In the genomic region with DNA sequence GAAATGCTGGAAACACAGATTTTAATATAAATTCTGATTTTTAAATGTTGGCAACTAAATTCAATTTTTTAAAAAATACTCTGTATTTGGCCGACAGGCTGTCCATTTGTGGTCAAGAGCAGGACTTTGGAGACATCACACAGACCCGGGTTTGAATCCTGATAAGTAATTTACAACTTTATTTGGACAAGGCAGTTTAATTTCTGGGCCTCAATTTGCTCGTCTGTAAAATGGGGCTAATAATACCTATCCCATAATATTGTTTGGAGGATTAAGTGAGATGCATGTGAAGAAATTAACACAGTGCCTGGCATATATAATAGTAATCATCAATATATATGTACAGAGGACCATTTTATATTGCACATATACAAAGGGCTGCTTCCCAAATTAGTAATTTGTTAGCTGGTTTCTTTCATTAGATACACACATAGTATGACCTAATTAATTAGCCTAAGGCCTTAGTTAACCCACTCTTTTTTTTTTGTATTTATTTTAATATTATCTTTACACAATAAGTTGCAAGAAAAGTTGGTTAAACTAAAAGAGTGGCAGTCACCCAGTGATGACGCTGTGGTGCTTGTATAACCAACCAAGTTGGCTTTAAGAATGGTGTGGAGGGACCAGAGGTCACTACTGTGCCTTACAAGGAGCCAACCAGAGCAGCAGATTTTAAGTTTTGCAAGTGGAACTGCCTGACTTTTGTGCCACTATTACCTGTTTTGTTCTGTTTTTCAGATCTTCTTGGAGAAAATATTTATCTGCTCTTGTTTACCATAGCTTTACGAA, we compare ENCODE assay signal across 8 cellular contexts. TPM values are rescaled to one million over a fixed set of nuclear protein-coding genes. Genes with fewer than 3 reads are reported as not detected.
A peak's percentile ranks its signal among the peaks of the same experiment; 100 is the strongest.
DNase-seq lines count a peak whose midpoint lies in the region; ATAC-seq and TF ChIP-seq lines count a peak whose summit lies in the region.

No MANE protein-coding gene starts in this region.

- CTCF ChIA-PET in SK-N-SH (lab: Yijun Ruan, JAX), result interaction anchor here (0.7 to 1.8 kb wide), 4 partner anchors 15 to 116 kb away, joined by 3 to 7 read pairs (median 4); partner anchors contain the start of genes CCPG1 and PIERCE2

- no peak overlapping the region for H3K14ac ChIP-seq in trophoblast cell (ENCODE audit: low read length)

- peaks cover 24% of the 10 kb centered on the region for H3K36me3 Mint-ChIP-seq in T-helper 1 cell treated with Interleukin-12 subunit alpha and Interleukin-12 subunit beta and Interleukin-4 antibody, amounts not matched to agents 30 μg/mL and 1 μg/mL, for 36 hours (ENCODE audit: low read depth)

- no peaks in the 10 kb centered on the region for H4K20me1 ChIP-seq in SK-N-SH (ENCODE audit: insufficient read depth)

- H2AFZ ChIP-seq in SK-N-SH (ENCODE audit: low read depth), result peak overlapping the region; percentile 93
- no peak overlapping the region for H2AFZ ChIP-seq in trophoblast cell (ENCODE audit: insufficient read depth, low read length, poor library complexity)

- DNase-seq in SK-N-SH, result no peak
- DNase-seq in fibroblast of mammary gland (ENCODE audit: low read depth), result peak; percentile 72
- no peak for DNase-seq in trophoblast cell
- no peak for DNase-seq in GOT3 (lab: John Stamatoyannopoulos, UW)
- no peak for DNase-seq in COLO668 (lab: John Stamatoyannopoulos, UW; ENCODE audit: unreplicated experiment)

- no peak overlapping the region for H2BK5ac ChIP-seq in trophoblast cell (ENCODE audit: low read depth, low read length, poor library complexity)

- H3K27me3 ChIP-seq in SK-N-SH (ENCODE audit: insufficient read depth) (no peaks in the 10 kb centered on the region), trophoblast cell (ENCODE audit: insufficient read depth, low read length) (no peaks in the 10 kb centered on the region)

- H4K91ac ChIP-seq in trophoblast cell (ENCODE audit: low read depth, low read length), result peak overlapping the region; percentile 41

- WGBS in SK-N-SH (ENCODE audit: low lambda C conversion rate), result 51% methylated on average over 5 of the region's 5 CpGs
- no CpG with 5 or more reads among the region's 5 CpGs for WGBS in trophoblast cell (ENCODE audit: extremely low coverage, insufficient coverage, insufficient read length)

- ATAC-seq in SK-N-SH treated with all-trans-retinoic acid at 6 μM for 48 hours, result no peak
- ATAC-seq in HG03108 (IDR thresholded peaks at IDR 0.05; ENCODE audit: unreplicated experiment), result peak; percentile 41

- H3K9me3 Mint-ChIP-seq in T-helper 1 cell treated with Interleukin-12 subunit alpha and Interleukin-12 subunit beta and Interleukin-4 antibody, amounts not matched to agents 30 μg/mL and 1 μg/mL, for 36 hours, result no peaks in the 10 kb centered on the region

- H3K4me3 Mint-ChIP-seq in T-helper 1 cell treated with Interleukin-12 subunit alpha and Interleukin-12 subunit beta and Interleukin-4 antibody, amounts not matched to agents 30 μg/mL and 1 μg/mL, for 36 hours, result peak overlapping the region; percentile 97

- H2BK12ac ChIP-seq in trophoblast cell (ENCODE audit: low read length), result no peak overlapping the region

- no peaks in the 10 kb centered on the region for H3K9me3 ChIP-seq in SK-N-SH
- no peaks in the 10 kb centered on the region for H3K9me3 ChIP-seq in trophoblast cell (ENCODE audit: insufficient read depth, low read depth, low read length)

- H3K27me3 Mint-ChIP-seq in T-helper 1 cell treated with Interleukin-12 subunit alpha and Interleukin-12 subunit beta and Interleukin-4 antibody, amounts not matched to agents 30 μg/mL and 1 μg/mL, for 36 hours (ENCODE audit: low read depth), result no peaks in the 10 kb centered on the region

- POLR2A ChIA-PET in SK-N-SH (lab: Yijun Ruan, JAX), result interaction anchor here (0.9 to 1.7 kb wide), 3 partner anchors 12 to 123 kb away, joined by 3 to 22 read pairs (median 5); partner anchors contain the start of genes CCPG1, PIERCE2 and RSL24D1

- H3K4me1 Mint-ChIP-seq in T-helper 1 cell treated with Interleukin-12 subunit alpha and Interleukin-12 subunit beta and Interleukin-4 antibody, amounts not matched to agents 30 μg/mL and 1 μg/mL, for 36 hours (ENCODE audit: low read depth), result peaks cover 40% of the 10 kb centered on the region

- no peak overlapping the region for H3K4ac ChIP-seq in trophoblast cell (ENCODE audit: low read depth, low read length)

- TF ChIP-seq EP300 in SK-N-SH (IDR thresholded peaks at IDR 0.05; ENCODE audit: borderline replicate concordance in 1 of 2, low read depth in 1 of 2, low read length in 1 of 2), result no peak

- H3K9ac ChIP-seq in SK-N-SH (peak overlapping the region; percentile 99), trophoblast cell (ENCODE audit: low read length) (no peak overlapping the region)

- H3K4me1 ChIP-seq in SK-N-SH (ENCODE audit: control insufficient read depth in 1 of 2, insufficient read depth in 2 of 2, low read depth in 1 of 2, low read length in 1 of 2), result peaks cover 4 to 6% of the 10 kb centered on the region in 2 experiments; a peak in 3 of 4 replicates
- H3K4me1 ChIP-seq in trophoblast cell (ENCODE audit: control insufficient read depth in 1 of 2, insufficient read depth in 2 of 2, low read length in 2 of 2), result no peaks in the 10 kb centered on the region

- H3K27ac ChIP-seq in SK-N-SH (ENCODE audit: low read depth in 2 of 2, low read length in 1 of 2), result peak overlapping the region; percentile 88
- H3K27ac ChIP-seq in trophoblast cell (ENCODE audit: low read depth, low read length), result no peak overlapping the region

- H3K4me2 ChIP-seq in SK-N-SH (peak overlapping the region; percentile 87), trophoblast cell (ENCODE audit: low read length) (peak overlapping the region; percentile 84)

- H3K23ac ChIP-seq in trophoblast cell (ENCODE audit: low read length), result no peak overlapping the region

- H3K36me3 ChIP-seq in SK-N-SH (replicated peaks in 1 of 2; ENCODE audit: control insufficient read depth in 1 of 2, insufficient read depth in 2 of 2, low read length in 1 of 2) (peaks cover 0 to 3% of the 10 kb centered on the region in 2 experiments), trophoblast cell (ENCODE audit: control insufficient read depth in 1 of 2, insufficient read depth in 2 of 2, low read length in 2 of 2) (no peaks in the 10 kb centered on the region)

- peak overlapping the region; percentile 67 to 99 for H3K4me3 ChIP-seq in SK-N-SH (ENCODE audit: low read depth in 2 of 2, low read length in 1 of 2)
- peak overlapping the region; percentile 98 for H3K4me3 ChIP-seq in fibroblast of mammary gland (ENCODE audit: control insufficient read depth, low read depth, low read length)
- no peak overlapping the region for H3K4me3 ChIP-seq in trophoblast cell (ENCODE audit: low read depth, low read length)

- H4K12ac ChIP-seq in trophoblast cell (ENCODE audit: low read depth, low read length), result peak overlapping the region; percentile 60

- peaks cover 6% of the 10 kb centered on the region for H3K79me1 ChIP-seq in trophoblast cell (ENCODE audit: low read length)

- no peak overlapping the region for H2AK5ac ChIP-seq in trophoblast cell (ENCODE audit: low read length)

- no peaks in the 10 kb centered on the region for H3K9me2 ChIP-seq in SK-N-SH

- TF ChIP-seq CTCF in SK-N-SH (IDR thresholded peaks at IDR 0.05) (no peak), fibroblast of mammary gland (conservative IDR thresholded peaks at IDR 0.05; ENCODE audit: control insufficient read depth, insufficient read depth, low read depth, low read length) (no peak)

- H3K18ac ChIP-seq in trophoblast cell (ENCODE audit: low read length), result no peak overlapping the region

- H3F3A ChIP-seq in SK-N-SH (replicated peaks; ENCODE audit: insufficient read depth), result no peaks in the 10 kb centered on the region

- H3K79me2 ChIP-seq in SK-N-SH (ENCODE audit: insufficient read depth) (peaks cover 52% of the 10 kb centered on the region), trophoblast cell (ENCODE audit: control insufficient read depth, insufficient read depth, low read length, poor library complexity) (peaks cover 5% of the 10 kb centered on the region)

- H3K27ac Mint-ChIP-seq in T-helper 1 cell treated with Interleukin-12 subunit alpha and Interleukin-12 subunit beta and Interleukin-4 antibody, amounts not matched to agents 30 μg/mL and 1 μg/mL, for 36 hours, result peak overlapping the region; percentile 96

- H4K8ac ChIP-seq in trophoblast cell (ENCODE audit: low read depth, low read length), result peak overlapping the region; percentile 73

- no peak overlapping the region for H2BK120ac ChIP-seq in trophoblast cell (ENCODE audit: insufficient read depth, low read length, poor library complexity)

- no peak for TF ChIP-seq RAD21 in SK-N-SH (IDR thresholded peaks at IDR 0.05; ENCODE audit: low read length)

TF ChIP-seq in SK-N-SH, 30 proteins besides CTCF, POLR2A, EP300 and RAD21:
- peak; percentile 27; the same call in 1 of the 2 replicates for TF ChIP-seq RCOR1 (IDR thresholded peaks at IDR 0.05; ENCODE audit: low read length)
- no peak for TF ChIP-seq TCF12 (IDR thresholded peaks at IDR 0.05)
- no peak for TF ChIP-seq RFX5 (IDR thresholded peaks at IDR 0.05; ENCODE audit: low read length)
TF ChIP-seq in SK-N-SH: peak in this region for 1.

TF ChIP-seq in SK-N-SH treated with all-trans-retinoic acid at 6 μM for 48 hours, 23 proteins besides CTCF, POLR2A, EP300 and RAD21 (continues in another document):
- TF ChIP-seq, protein P1, sequence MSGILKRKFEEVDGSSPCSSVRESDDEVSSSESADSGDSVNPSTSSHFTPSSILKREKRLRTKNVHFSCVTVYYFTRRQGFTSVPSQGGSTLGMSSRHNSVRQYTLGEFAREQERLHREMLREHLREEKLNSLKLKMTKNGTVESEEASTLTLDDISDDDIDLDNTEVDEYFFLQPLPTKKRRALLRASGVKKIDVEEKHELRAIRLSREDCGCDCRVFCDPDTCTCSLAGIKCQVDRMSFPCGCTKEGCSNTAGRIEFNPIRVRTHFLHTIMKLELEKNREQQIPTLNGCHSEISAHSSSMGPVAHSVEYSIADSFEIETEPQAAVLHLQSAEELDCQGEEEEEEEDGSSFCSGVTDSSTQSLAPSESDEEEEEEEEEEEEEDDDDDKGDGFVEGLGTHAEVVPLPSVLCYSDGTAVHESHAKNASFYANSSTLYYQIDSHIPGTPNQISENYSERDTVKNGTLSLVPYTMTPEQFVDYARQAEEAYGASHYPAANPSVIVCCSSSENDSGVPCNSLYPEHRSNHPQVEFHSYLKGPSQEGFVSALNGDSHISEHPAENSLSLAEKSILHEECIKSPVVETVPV (CRISPR knock-in tag; IDR thresholded peaks at IDR 0.05), result no peak
- TF ChIP-seq ZC3H10 (CRISPR knock-in tag; IDR thresholded peaks at IDR 0.05), result no peak

RNA-seq across cellular contexts. Expression of gene PIGB, which starts 0.7 kb away (rescaled TPM):
- 6.6 and 10.5 TPM in 2 replicates for polyA plus RNA-seq in SK-N-SH (2012; rRNA removed)
- 8.5 and 10.2 TPM in 2 replicates for polyA plus RNA-seq in SK-N-SH (2012; cell fraction: cytosol; rRNA removed)
- polyA plus RNA-seq in SK-N-SH (2012; cell fraction: nucleus; rRNA removed), result 6.3 and 16.1 TPM in 2 replicates
- polyA plus RNA-seq in trophoblast cell (2013), result 6.1 TPM in 2 replicates

RNA-seq across cellular contexts. Expression of gene PIGBOS1, which starts 0.8 kb away (rescaled TPM):
- polyA plus RNA-seq in SK-N-SH (2012; rRNA removed), result 18.2 and 23.6 TPM in 2 replicates
- 28.7 and 29.8 TPM in 2 replicates for polyA plus RNA-seq in SK-N-SH (2012; cell fraction: cytosol; rRNA removed)
- polyA plus RNA-seq in SK-N-SH (2012; cell fraction: nucleus; rRNA removed), result 5.1 and 5.6 TPM in 2 replicates
- polyA plus RNA-seq in trophoblast cell (2013), result 8.9 and 9.2 TPM in 2 replicates

RNA-seq across cellular contexts. Expression of gene RAB27A, which starts 30.1 kb away (rescaled TPM):
- polyA plus RNA-seq in SK-N-SH (2012; rRNA removed), result 9.6 and 11.0 TPM in 2 replicates
- 16.1 and 17.9 TPM in 2 replicates for polyA plus RNA-seq in SK-N-SH (2012; cell fraction: cytosol; rRNA removed)
- polyA plus RNA-seq in SK-N-SH (2012; cell fraction: nucleus; rRNA removed), result 4.2 and 6.1 TPM in 2 replicates
- 7.9 and 8.4 TPM in 2 replicates for polyA plus RNA-seq in trophoblast cell (2013)
